Comparison of ENCODE assay signal across 9 cellular contexts in genomic region chr12:110498984-110499706, GRCh38. TPM values are rescaled to one million over a fixed set of nuclear protein-coding genes. Genes with fewer than 3 reads are reported as not detected.
DNase-seq lines count a peak whose midpoint lies in the region; ATAC-seq and TF ChIP-seq lines count a peak whose summit lies in the region.
"Had no signal": no experiment of that assay in that cellular context is flagged by ENCODE, and none has a peak within 500 bp of the region (broad histone marks: within the 10 kb centered on the region; RNA-seq: fewer than 3 reads in every experiment).

No MANE protein-coding gene starts in this region.

- H3K4me3 ChIP-seq in GM23338 (no peak overlapping the region), OCI-LY7 (ENCODE audit: low read depth, low read length, poor library complexity, severe bottlenecking) (peak overlapping the region; percentile 1)

- no peaks in the 10 kb centered on the region for H3K36me3 ChIP-seq in GM23338 (ENCODE audit: insufficient read depth)
- H3K36me3 ChIP-seq in OCI-LY7 (ENCODE audit: insufficient read depth, low read length), result peaks cover 53% of the 10 kb centered on the region

- peaks cover 6% of the 10 kb centered on the region; the same call in 1 of the 2 replicates for H3K4me1 ChIP-seq in GM23338 (ENCODE audit: insufficient read depth)
- H3K4me1 ChIP-seq in OCI-LY7 (ENCODE audit: insufficient read depth, low read length, poor library complexity, severe bottlenecking), result peaks cover 29% of the 10 kb centered on the region

- H3K4me2 ChIP-seq in GM23338 (no peak overlapping the region), OCI-LY7 (ENCODE audit: low read length) (peak overlapping the region; percentile 67)

- H3K9me3 ChIP-seq in OCI-LY7 (ENCODE audit: low read length), result no peaks in the 10 kb centered on the region

- H3K4me3 Mint-ChIP-seq in GM23338, result no peak overlapping the region; the same call in 2 of the 3 replicates
- H3K4me3 Mint-ChIP-seq in chondrocyte (ENCODE audit: unreplicated experiment), result peak overlapping the region; percentile 12

- H3K36me3 Mint-ChIP-seq in GM23338 (ENCODE audit: low read depth), result peaks cover 28% of the 10 kb centered on the region
- peaks cover 3% of the 10 kb centered on the region for H3K36me3 Mint-ChIP-seq in chondrocyte (ENCODE audit: low read depth)

- no peaks in the 10 kb centered on the region for H3F3A ChIP-seq in GM23338 (replicated peaks; ENCODE audit: low read depth)

- H3K4me1 Mint-ChIP-seq in GM23338, result peaks cover 6% of the 10 kb centered on the region
- H3K4me1 Mint-ChIP-seq in chondrocyte (ENCODE audit: low read depth), result peaks cover 31% of the 10 kb centered on the region

- H3K27me3 ChIP-seq in GM23338 (ENCODE audit: insufficient read depth), result peaks cover 19% of the 10 kb centered on the region

- 0 out of 2 replicates have a peak, but pooled peaks cover 2% of the 10 kb centered on the region for H4K20me1 ChIP-seq in GM23338 (replicated peaks; ENCODE audit: insufficient read depth)
- peaks cover 6% of the 10 kb centered on the region; the same call in 1 of the 2 replicates for H4K20me1 ChIP-seq in OCI-LY7 (ENCODE audit: insufficient read depth, low read length)

- H3K9me2 ChIP-seq in GM23338 (ENCODE audit: insufficient read depth) (peaks cover 10% of the 10 kb centered on the region), OCI-LY7 (ENCODE audit: insufficient read depth, low read length) (no peaks in the 10 kb centered on the region)

- H3K27me3 Mint-ChIP-seq in GM23338 (ENCODE audit: insufficient read depth, low read depth, poor library complexity), result peaks cover 21% of the 10 kb centered on the region
- no peaks in the 10 kb centered on the region for H3K27me3 Mint-ChIP-seq in chondrocyte (ENCODE audit: low read depth)

- 0 out of 2 replicates have a peak overlapping the region, but pooled peaks have one; percentile 30 for H3K27ac ChIP-seq in GM23338 (ENCODE audit: low read depth)
- H3K27ac ChIP-seq in OCI-LY7 (ENCODE audit: low read depth, low read length, poor library complexity, severe bottlenecking), result no peak overlapping the region

- no TSS peak for BruUV-seq in OCI-LY7 (replicated peaks; lab: Mats Ljungman, UMichigan)

- CTCF ChIA-PET in OCI-LY7 (lab: Charles Lee; ENCODE audit: unreplicated experiment), result no interaction called here

- H3K9me3 Mint-ChIP-seq in GM23338, result peaks cover 19% of the 10 kb centered on the region
- no peaks in the 10 kb centered on the region for H3K9me3 Mint-ChIP-seq in chondrocyte (ENCODE audit: low read depth)

- H3K79me2 ChIP-seq in GM23338 (replicated peaks; ENCODE audit: insufficient read depth) (peaks cover 30% of the 10 kb centered on the region), OCI-LY7 (ENCODE audit: insufficient read depth, low read depth, low read length) (peaks cover 53% of the 10 kb centered on the region)

- TF ChIP-seq CTCF in GM23338 (conservative IDR thresholded peaks at IDR 0.05; ENCODE audit: low read depth in 2 of 2) (no peak), OCI-LY7 (conservative IDR thresholded peaks at IDR 0.05; ENCODE audit: low read length) (no peak), chondrocyte (IDR thresholded peaks at IDR 0.05) (no peak), GM13976 (IDR thresholded peaks at IDR 0.05; ENCODE audit: borderline replicate concordance, control extremely low read depth, extremely low read depth, insufficient read depth, missing control alignments) (no peak)

- POLR2A ChIA-PET in OCI-LY7 (lab: Charles Lee), result interaction anchor here (0.7 to 2.3 kb wide), 4 partner anchors 10 to 1778 kb away, joined by 3 to 11 read pairs (median 4); partner anchors contain the start of genes FAM216A and GPN3

- H3K27ac Mint-ChIP-seq in GM23338, result peak overlapping the region; percentile 19; the same call in 1 of the 2 replicates
- H3K27ac Mint-ChIP-seq in chondrocyte (ENCODE audit: unreplicated experiment), result peak overlapping the region; percentile 57

- ATAC-seq in GM23338 (no peak), GM21737 (IDR thresholded peaks at IDR 0.05; ENCODE audit: unreplicated experiment) (no peak)

- DNase-seq in GM23338 (ENCODE audit: low spot score), result no peak
- no peak for DNase-seq in OCI-LY7 (ENCODE audit: low spot score)
- DNase-seq in chondrocyte (ENCODE audit: low spot score), result no peak
- peak; percentile 47 for DNase-seq in renal cortical epithelial cell (ENCODE audit: low read depth)
- no peak for DNase-seq in stimulated activated CD4-positive, alpha-beta T cell treated with anti-CD3 and anti-CD28 coated beads, Interleukin-2, amount 100 ng/mL, for 24 hours
- no peak for DNase-seq in GM13976 (ENCODE audit: low spot score)
- no peak for DNase-seq in NCI-H2227 (lab: John Stamatoyannopoulos, UW; ENCODE audit: unreplicated experiment)
- DNase-seq: NCI-H1048 had no signal

- in situ Hi-C loops in GM13976 (cut with MboI; ENCODE audit: low sequenced_read_pairs, unreplicated experiment), result no loop called here

- intact Hi-C loops in OCI-LY7 (cut with micrococcal nuclease; ENCODE audit: unreplicated experiment), result no loop called here

- H2AFZ ChIP-seq in GM23338, result no peak overlapping the region
- H2AFZ ChIP-seq in OCI-LY7 (ENCODE audit: low read length), result no peak overlapping the region

TF ChIP-seq in GM23338, 12 proteins besides CTCF, POLR2A, EP300 and RAD21:
- TF ChIP-seq POLR2AphosphoS5 (IDR thresholded peaks at IDR 0.05; ENCODE audit: low read depth) (no peak), EZH2phosphoT487 (IDR thresholded peaks at IDR 0.05; ENCODE audit: unreplicated experiment) (no peak), ZNF114 (CRISPR knock-in tag; IDR thresholded peaks at IDR 0.05) (no peak), JUNB (IDR thresholded peaks at IDR 0.05; ENCODE audit: unreplicated experiment) (no peak)

RNA-seq across cellular contexts. Expression of gene VPS29, which starts 2.8 kb away (rescaled TPM):
- 39.1 and 82.1 TPM in 2 replicates for total RNA-seq in GM23338 (2014; rRNA removed; shearing (Covaris generic))
- 103 and 115 TPM in 2 replicates for polyA plus RNA-seq in GM23338 (2016; fragmentation: Nextera tagmentation; extraction: Ambion mirVana)
- 52.3 and 80.3 TPM in 2 replicates for total RNA-seq in OCI-LY7 (2014; rRNA removed; shearing (Covaris generic))
- 162 and 168 TPM in 2 replicates for total RNA-seq in OCI-LY7 (2022)
- 83.0 to 93.9 TPM (median 90.4 TPM) in 3 replicates for total RNA-seq in chondrocyte
- total RNA-seq in renal cortical epithelial cell, result 80.8 and 125 TPM in 2 replicates

RNA-seq across cellular contexts. Expression of gene RAD9B, which starts 3.0 kb away (rescaled TPM):
- total RNA-seq in GM23338 (2014; rRNA removed; shearing (Covaris generic)), result not detected in 2 replicates
- polyA plus RNA-seq in GM23338 (2016; fragmentation: Nextera tagmentation; extraction: Ambion mirVana), result not detected in 2 replicates
- total RNA-seq in OCI-LY7 (2014; rRNA removed; shearing (Covaris generic)), result 0.46 and 0.76 TPM in 2 replicates
- total RNA-seq in OCI-LY7 (2022), result 1.9 and 3.0 TPM in 2 replicates
- total RNA-seq in chondrocyte, result 0.27 to 0.54 TPM (median 0.39 TPM) in 3 replicates
- total RNA-seq in renal cortical epithelial cell, result 0.52 and 0.89 TPM in 2 replicates

RNA-seq across cellular contexts. Expression of gene FAM216A, which starts 30.5 kb away (rescaled TPM):
- 20.4 and 27.1 TPM in 2 replicates for total RNA-seq in GM23338 (2014; rRNA removed; shearing (Covaris generic))
- polyA plus RNA-seq in GM23338 (2016; fragmentation: Nextera tagmentation; extraction: Ambion mirVana), result 53.0 and 53.5 TPM in 2 replicates
- 62.5 and 64.6 TPM in 2 replicates for total RNA-seq in OCI-LY7 (2014; rRNA removed; shearing (Covaris generic))
- total RNA-seq in OCI-LY7 (2022) (58.3 and 62.4 TPM in 2 replicates), chondrocyte (5.8 to 6.8 TPM (median 6.0 TPM) in 3 replicates), renal cortical epithelial cell (6.4 and 8.2 TPM in 2 replicates)

RNA-seq across cellular contexts. Expression of gene GPN3, which starts 31.1 kb away (rescaled TPM):
- 30.4 and 45.0 TPM in 2 replicates for total RNA-seq in GM23338 (2014; rRNA removed; shearing (Covaris generic))
- 84.6 and 108 TPM in 2 replicates for polyA plus RNA-seq in GM23338 (2016; fragmentation: Nextera tagmentation; extraction: Ambion mirVana)
- 18.6 and 24.2 TPM in 2 replicates for total RNA-seq in OCI-LY7 (2014; rRNA removed; shearing (Covaris generic))
- total RNA-seq in OCI-LY7 (2022) (39.9 and 43.7 TPM in 2 replicates), chondrocyte (13.2 to 16.7 TPM (median 15.3 TPM) in 3 replicates), renal cortical epithelial cell (19.1 and 25.5 TPM in 2 replicates)

RNA-seq across cellular contexts. Expression of gene ARPC3, which starts 49.0 kb away (rescaled TPM):
- total RNA-seq in GM23338 (2014; rRNA removed; shearing (Covaris generic)), result 378 and 411 TPM in 2 replicates
- 296 and 356 TPM in 2 replicates for polyA plus RNA-seq in GM23338 (2016; fragmentation: Nextera tagmentation; extraction: Ambion mirVana)
- total RNA-seq in OCI-LY7 (2014; rRNA removed; shearing (Covaris generic)), result 250 and 256 TPM in 2 replicates
- total RNA-seq in OCI-LY7 (2022) (385 and 401 TPM in 2 replicates), chondrocyte (219 to 248 TPM (median 226 TPM) in 3 replicates), renal cortical epithelial cell (367 and 745 TPM in 2 replicates)
